In genomic region chr4:99861120-99861905, GRCh38 we compare ENCODE assay signal across 9 cellular contexts. TPM values are rescaled to one million over a fixed set of nuclear protein-coding genes. Genes with fewer than 3 reads are reported as not detected.
DNase-seq lines count a peak whose midpoint lies in the region; ATAC-seq, FAIRE-seq and TF ChIP-seq lines count a peak whose summit lies in the region.
"Had no signal": no experiment of that assay in that cellular context is flagged by ENCODE, and none has a peak within 500 bp of the region (broad histone marks: within the 10 kb centered on the region; RNA-seq: fewer than 3 reads in every experiment).

No MANE protein-coding gene starts in this region.

- WGBS in GM12878 (ENCODE audit: insufficient coverage, insufficient replicate concordance, low lambda C conversion rate, missing lambda C conversion rate) = 47% methylated on average over 5 of the region's 5 CpGs
- WGBS in psoas muscle, 3 donors = 56 to 62% (median 57%) methylated on average over 5 of the region's 5 CpGs

- intact Hi-C loops in GM12878 (cut with micrococcal nuclease; ENCODE audit: unreplicated experiment) = no loop called here
- intact Hi-C loops in psoas muscle (cut with DNase I) = no loop called here
- intact Hi-C loops in head of caudate nucleus (cut with DNase I) = no loop called here

- SMC1A ChIA-PET in GM12878 (lab: Charles Lee; ENCODE audit: uncharacterized antibody, unreplicated experiment) = interaction anchor here (0.8 to 4.1 kb wide), 10 partner anchors 9 to 53 kb away, joined by 3 to 24 read pairs (median 5); partner anchors contain the start of gene DAPP1

- ATAC-seq in GM21390 (IDR thresholded peaks at IDR 0.05; ENCODE audit: unreplicated experiment) = peak; percentile 44
- ATAC-seq in GM12878 = peak; percentile 81
- no peak for ATAC-seq in psoas muscle

- TF ChIP-seq RAD21 in GM12878 (IDR thresholded peaks at IDR 0.05; ENCODE audit: insufficient read depth, low read depth, low read length) = no peak

- TF ChIP-seq EP300 in GM12878 (IDR thresholded peaks at IDR 0.05; ENCODE audit: borderline replicate concordance in 1 of 2, control insufficient read depth in 1 of 2, low read depth in 2 of 2, low read length in 2 of 2) = no peak

- DNase-seq in GM18507 (ENCODE audit: extremely low spot score, insufficient read length, low read depth) = no peak
- peak; percentile 37 for DNase-seq in KBM-7
- no peak for DNase-seq in GM12878 (ENCODE audit: low read depth, low spot score)
- DNase-seq in psoas muscle = no peak
- no peak for DNase-seq in AG08396 (ENCODE audit: low spot score)
- no peak for DNase-seq in NCI-H2107 (lab: John Stamatoyannopoulos, UW)
- no peak for DNase-seq in head of caudate nucleus

- H3K4me1 ChIP-seq in GM12878 (ENCODE audit: control insufficient read depth, insufficient read depth, low read length) (peaks cover 14% of the 10 kb centered on the region), psoas muscle (no peaks in the 10 kb centered on the region)
- H3K4me1 ChIP-seq: right atrium auricular region had no signal

- H3K4me2 ChIP-seq in GM12878 (ENCODE audit: control insufficient read depth, insufficient read depth) = no peak overlapping the region

- no TSS peak for BruUV-seq in GM12878 (replicated peaks; lab: Mats Ljungman, UMichigan)

- FAIRE-seq in GM18507 (lab: Jason Lieb, UNC) = peak; percentile 77
- FAIRE-seq in GM12878 (lab: Jason Lieb, UNC) = peak; percentile 41

- CTCF ChIA-PET in GM12878 (lab: Yijun Ruan, JAX) = interaction anchor here (0.7 to 3.8 kb wide), 6 partner anchors 24 to 456 kb away, joined by 3 to 23 read pairs (median 8); no protein-coding TSS in a partner anchor

- no peak overlapping the region for H3K9ac ChIP-seq in GM12878 (ENCODE audit: control insufficient read depth, insufficient read depth, low read length)

- H4K20me1 ChIP-seq in GM12878 (ENCODE audit: control insufficient read depth, insufficient read depth) = no peaks in the 10 kb centered on the region

- H2AFZ ChIP-seq in GM12878 (ENCODE audit: control insufficient read depth, low read depth, low read length) = no peak overlapping the region

- POLR2A ChIA-PET in GM12878 (lab: Charles Lee) = interaction anchor here (1.3 kb wide), 2 partner anchors 11 to 24 kb away, joined by 3 to 7 read pairs; no protein-coding TSS in a partner anchor

- H3K9me3 ChIP-seq in GM12878 (replicated peaks; ENCODE audit: control insufficient read depth, insufficient read depth, low read length) (no peaks in the 10 kb centered on the region), psoas muscle (no peaks in the 10 kb centered on the region)
- H3K9me3 ChIP-seq: right atrium auricular region had no signal

- H3K79me2 ChIP-seq in GM12878 (ENCODE audit: control insufficient read depth, insufficient read depth, low read length) = no peaks in the 10 kb centered on the region; the same call in 1 of the 2 replicates

- RAD21 ChIA-PET in GM12878 (lab: Charles Lee; ENCODE audit: unreplicated experiment) = interaction anchor here (0.8 to 1.1 kb wide), 3 partner anchors 15 to 50 kb away, joined by 4 read pairs; no protein-coding TSS in a partner anchor

- TF ChIP-seq CTCF in GM12878 (IDR thresholded peaks at IDR 0.05 in 2 of 3, conservative IDR thresholded peaks at IDR 0.05 in 1 of 3; ENCODE audit: control insufficient read depth in 2 of 3, extremely low read depth in 1 of 3, insufficient read depth in 1 of 3, low read depth in 3 of 3, low read length in 3 of 3) = no peak
- no peak for TF ChIP-seq CTCF in psoas muscle (IDR thresholded peaks at IDR 0.05)

- TF ChIP-seq POLR2A in GM12878 (IDR thresholded peaks at IDR 0.05; ENCODE audit: low read depth, low read length) = no peak

- peaks cover 2 to 13% of the 10 kb centered on the region in 2 experiments for H3K36me3 ChIP-seq in GM12878 (ENCODE audit: control insufficient read depth in 2 of 2, insufficient read depth in 2 of 2, low read length in 1 of 2)
- no peaks in the 10 kb centered on the region for H3K36me3 ChIP-seq in psoas muscle (ENCODE audit: insufficient read depth in 1 of 2, low read depth in 1 of 2)
- H3K36me3 ChIP-seq: right atrium auricular region had no signal

- in situ Hi-C loops in KBM-7 (cut with MboI; ENCODE audit: low pct_unique_long_range_greater_than_20kb, low sequenced_read_pairs) (no loop called here), GM12878 (cut with MboI) (no loop called here)

- H3K27me3 ChIP-seq in GM12878 (replicated peaks in 1 of 2; ENCODE audit: control insufficient read depth in 2 of 2, insufficient read depth in 2 of 2, low read length in 1 of 2) (no peaks in the 10 kb centered on the region), psoas muscle (ENCODE audit: insufficient read depth in 3 of 3, low read length in 2 of 3) (no peaks in the 10 kb centered on the region)
- H3K27me3 ChIP-seq: right atrium auricular region had no signal

- peak overlapping the region; percentile 24; the same call in 1 of the 2 replicates for H3K27ac ChIP-seq in GM12878 (ENCODE audit: control insufficient read depth, insufficient read depth)
- no peak overlapping the region for H3K27ac ChIP-seq in psoas muscle
- H3K27ac ChIP-seq: right atrium auricular region had no signal

- H3K4me3 ChIP-seq in GM12878 = no peak overlapping the region
- no peak overlapping the region for H3K4me3 ChIP-seq in psoas muscle
- H3K4me3 ChIP-seq: right atrium auricular region had no signal

TF ChIP-seq in GM12878, 131 proteins besides CTCF, POLR2A, EP300 and RAD21 (continues in another document):
- TF ChIP-seq MTA2 (IDR thresholded peaks at IDR 0.05; ENCODE audit: low read depth) = peak; percentile 42; the same call in 1 of the 2 replicates
- TF ChIP-seq MTA3 (IDR thresholded peaks at IDR 0.05; ENCODE audit: borderline replicate concordance, low read length) = no peak
- no peak for TF ChIP-seq ZZZ3 (IDR thresholded peaks at IDR 0.05; ENCODE audit: control insufficient read depth, insufficient read length, low read depth)
- peak; percentile 73 for TF ChIP-seq RUNX3 (IDR thresholded peaks at IDR 0.05; ENCODE audit: low read length)

RNA-seq across cellular contexts. Expression of gene LAMTOR3, which starts 32.9 kb away (rescaled TPM):
- 12.7 and 13.4 TPM in 2 replicates for total RNA-seq in GM12878 (2013; cell fraction: nucleolus; rRNA removed)
- total RNA-seq in GM12878 (2014; rRNA removed) (32.0 and 35.6 TPM in 2 replicates), GM12878 (2014; rRNA removed; fragmentation: Illumina TruSeq; extraction: Trizol) (40.3 and 40.4 TPM in 2 replicates), GM12878 (2021) (30.1 and 31.7 TPM in 2 replicates), psoas muscle (10 to 100 TPM; 21.6 to 25.8 (median 23.2) TPM)
- polyA plus RNA-seq in GM12878 (2011; ENCODE audit: low read depth) = 22.2 TPM
- polyA plus RNA-seq in GM12878 (2011; rRNA removed) (82.2 and 113 TPM in 2 replicates), GM12878 (2014; fragmentation: Illumina TruSeq; extraction: Trizol) (58.8 and 74.5 TPM in 2 replicates), GM12878 (2014; fragmentation: Nextera tagmentation; extraction: Ambion mirVana) (100 to 1,000 TPM in 1 of 2 experiments, 10 to 100 TPM in 1; 88.7 to 120 TPM), GM12878 (2014; rRNA removed) (31.9 and 39.7 TPM in 2 replicates), GM12878 (2016; fragmentation: Nextera tagmentation; extraction: Ambion mirVana) (10 to 100 TPM; 72.3 to 72.8 TPM), psoas muscle (10 to 100 TPM; 22.4 to 43.6 (median 34.5) TPM)
- 20.3 and 30.6 TPM in 2 replicates for polyA plus RNA-seq in GM12878 (2011; cell fraction: cytosol; rRNA removed)
- 17.6 and 19.3 TPM in 2 replicates for polyA plus RNA-seq in GM12878 (2011; cell fraction: nucleus; rRNA removed)
- 25.8 and 34.1 TPM in 2 replicates for polyA plus RNA-seq in GM12878 (2012)
- polyA minus RNA-seq in GM12878 (2011; rRNA and poly(A)+ RNA removed) = 12.5 and 22.5 TPM in 2 replicates
- 5.2 and 6.1 TPM in 2 replicates for polyA minus RNA-seq in GM12878 (2011; cell fraction: cytosol; rRNA and poly(A)+ RNA removed)
- 5.0 and 7.1 TPM in 2 replicates for polyA minus RNA-seq in GM12878 (2011; cell fraction: nucleus; rRNA and poly(A)+ RNA removed)

RNA-seq across cellular contexts. Expression of gene DAPP1, which starts 44.7 kb away (rescaled TPM):
- 105 and 113 TPM in 2 replicates for total RNA-seq in GM12878 (2013; cell fraction: nucleolus; rRNA removed)
- 64.7 and 82.2 TPM in 2 replicates for total RNA-seq in GM12878 (2014; rRNA removed)
- 82.6 and 84.0 TPM in 2 replicates for total RNA-seq in GM12878 (2014; rRNA removed; fragmentation: Illumina TruSeq; extraction: Trizol)
- total RNA-seq in GM12878 (2021) = 46.4 and 46.5 TPM in 2 replicates
- polyA plus RNA-seq in GM12878 (2011; ENCODE audit: low read depth) = 20.0 TPM
- 97.9 and 136 TPM in 2 replicates for polyA plus RNA-seq in GM12878 (2011; rRNA removed)
- polyA plus RNA-seq in GM12878 (2011; cell fraction: cytosol; rRNA removed) = 51.3 and 63.8 TPM in 2 replicates
- polyA plus RNA-seq in GM12878 (2011; cell fraction: nucleus; rRNA removed) = 74.6 and 75.6 TPM in 2 replicates
- 20.5 and 31.0 TPM in 2 replicates for polyA plus RNA-seq in GM12878 (2012)
- 81.3 and 113 TPM in 2 replicates for polyA plus RNA-seq in GM12878 (2014; fragmentation: Illumina TruSeq; extraction: Trizol)
- 100 to 1,000 TPM; 104 to 147 TPM for polyA plus RNA-seq in GM12878 (2014; fragmentation: Nextera tagmentation; extraction: Ambion mirVana)
- polyA plus RNA-seq in GM12878 (2014; rRNA removed) = 49.3 and 67.2 TPM in 2 replicates
- 10 to 100 TPM; 58.9 to 66.9 TPM for polyA plus RNA-seq in GM12878 (2016; fragmentation: Nextera tagmentation; extraction: Ambion mirVana)
- polyA minus RNA-seq in GM12878 (2011; rRNA and poly(A)+ RNA removed) = 125 and 132 TPM in 2 replicates
- 32.2 and 35.4 TPM in 2 replicates for polyA minus RNA-seq in GM12878 (2011; cell fraction: cytosol; rRNA and poly(A)+ RNA removed)
- polyA minus RNA-seq in GM12878 (2011; cell fraction: nucleus; rRNA and poly(A)+ RNA removed) = 54.5 and 77.5 TPM in 2 replicates
- 1 to 10 TPM in 2 of 4 donors, under 1 TPM in 2; 0.46 to 1.3 (median 0.76) TPM for total RNA-seq in psoas muscle
- under 1 TPM; 0.06 to 0.53 (median 0.18) TPM for polyA plus RNA-seq in psoas muscle

Comparison
In these comparisons a context has a peak if more than half of its experiments do, and no peak if none do; other contexts are left out.
1. ATAC-seq: peak in GM21390 (single experiment) and GM12878 (single experiment); none in psoas muscle (0 of 4).
2. RNA of gene DAPP1, which starts 44.7 kb away (total RNA-seq): 46.4 to 113 TPM in GM12878; 0.46 to 1.3 TPM in psoas muscle; every median in the first group is over 10 times any median in the second.